ENCODE assay signal across 1 cellular context in the genomic region with DNA sequence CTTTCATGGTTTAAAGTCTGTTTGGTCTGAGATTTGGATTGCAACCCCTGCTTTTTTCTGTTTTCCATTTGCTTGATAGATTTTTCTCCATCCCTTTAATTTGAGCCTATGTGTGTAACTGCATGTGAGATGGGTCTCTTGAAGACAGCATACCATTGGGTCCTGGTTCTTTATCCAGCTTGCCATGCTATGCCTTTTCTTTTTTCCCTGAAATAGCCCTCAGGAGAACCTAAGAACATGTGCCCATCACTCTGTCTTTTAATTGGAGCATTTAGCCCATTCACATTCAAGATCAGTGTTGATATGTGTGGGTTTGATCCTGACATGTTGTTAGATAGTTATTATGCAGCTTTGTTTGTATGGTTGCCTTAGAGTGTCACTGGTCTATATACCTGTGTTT.
TF ChIP-seq lines count a peak whose summit lies in the region.

No MANE protein-coding gene starts in this region.

TF ChIP-seq in GM12878, 131 proteins besides CTCF, POLR2A, EP300 and RAD21 (continued from another document):
- TF ChIP-seq IKZF2 (IDR thresholded peaks at IDR 0.05) (no peak), CBX5 (IDR thresholded peaks at IDR 0.05; ENCODE audit: low read depth) (0 out of 2 replicates have a peak, but pooled peaks have one; percentile 37), POU2F2 (IDR thresholded peaks at IDR 0.05; ENCODE audit: borderline replicate concordance, low read depth, low read length) (no peak), SMC3 (IDR thresholded peaks at IDR 0.05; ENCODE audit: borderline replicate concordance, low read length) (no peak), POLR2AphosphoS2 (IDR thresholded peaks at IDR 0.05; ENCODE audit: low read depth, low read length) (no peak)
